Comparison of ENCODE assay signal across 18 cellular contexts in the genomic region with DNA sequence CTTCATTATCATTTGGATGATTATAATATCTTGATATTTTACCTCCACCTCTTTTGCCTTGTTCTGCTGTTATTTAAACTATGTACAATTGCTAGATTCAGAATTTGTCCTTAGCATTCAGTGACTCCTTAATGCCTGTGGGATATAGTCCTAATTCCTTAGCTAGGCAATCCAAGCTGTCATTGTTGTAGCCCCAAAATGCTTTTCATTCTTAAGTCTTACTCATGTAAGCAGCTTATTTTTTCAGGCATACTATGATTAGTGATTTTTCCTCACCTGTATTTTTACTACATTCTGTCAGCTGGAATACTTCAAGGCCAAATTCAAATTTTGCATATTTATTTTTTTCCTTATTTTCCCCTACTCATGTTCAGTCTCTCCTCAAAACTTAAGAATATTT. TPM values are rescaled to one million over a fixed set of nuclear protein-coding genes. Genes with fewer than 3 reads are reported as not detected.
DNase-seq lines count a peak whose midpoint lies in the region; ATAC-seq and TF ChIP-seq lines count a peak whose summit lies in the region.
"Had no signal": no experiment of that assay in that cellular context is flagged by ENCODE, and none has a peak within 500 bp of the region (broad histone marks: within the 10 kb centered on the region; RNA-seq: fewer than 3 reads in every experiment).

No MANE protein-coding gene starts in this region.

- POLR2A ChIA-PET in WTC11 (lab: Charles Lee): interaction anchor here (2.5 kb wide), 1 partner anchor 13 kb away, joined by 8 read pairs; the partner anchor contains the start of gene PKN2

- ATAC-seq in WTC11 (no peak), GM18498 (IDR thresholded peaks at IDR 0.05; ENCODE audit: unreplicated experiment) (no peak), left lobe of liver (no peak), HG03175 (IDR thresholded peaks at IDR 0.05; ENCODE audit: unreplicated experiment) (no peak)
- ATAC-seq: mucosa of descending colon; stimulated activated naive B cell treated with anti-CD40 and anti-IgM and Interleukin-4, amounts not matched to agents 10 μg/mL and 1 μg/mL and 100 μg/mL, for 72 hours had no signal

- no peak overlapping the region for H3K4me3 Mint-ChIP-seq in WTC11
- H3K4me3 Mint-ChIP-seq: CD4-positive, alpha-beta memory T cell; stimulated activated naive B cell treated with anti-CD40 and anti-IgM and Interleukin-4, amounts not matched to agents 10 μg/mL and 1 μg/mL and 100 μg/mL, for 72 hours had no signal

- DNase-seq in AG08396 (ENCODE audit: low spot score): peak; percentile 15
- peak; percentile 48 for DNase-seq in ELR (ENCODE audit: low read depth)
- no peak for DNase-seq in WTC11 (ENCODE audit: low spot score)
- peak; percentile 57 for DNase-seq in iris pigment epithelial cell (ENCODE audit: low read depth)
- DNase-seq in DMS 273 treated with DMSO at 0.1 percent for 48 hours (lab: John Stamatoyannopoulos, UW): no peak
- no peak for DNase-seq in left lobe of liver (ENCODE audit: low spot score)
- DNase-seq: activated CD4-positive, alpha-beta T cell treated with anti-CD3 and anti-CD28 coated beads, Interleukin-2, amount 50 U/mL, for 1 hour; activated CD8-positive, alpha-beta memory T cell treated with anti-CD3 and anti-CD28 coated beads, Interleukin-2, amount 50 U/mL, for 48 hours; CD4-positive, alpha-beta memory T cell; GOT3; mucosa of descending colon; NCI-H1417; NCI-H526 treated with DMSO at 0.1 percent for 48 hours; retina; SHP77; stimulated activated naive B cell treated with anti-CD40 and anti-IgM and Interleukin-4, amounts not matched to agents 10 μg/mL and 1 μg/mL and 100 μg/mL, for 72 hours had no signal

- H3K27me3 Mint-ChIP-seq in WTC11 (ENCODE audit: low read depth): no peaks in the 10 kb centered on the region
- H3K27me3 Mint-ChIP-seq: CD4-positive, alpha-beta memory T cell; stimulated activated naive B cell treated with anti-CD40 and anti-IgM and Interleukin-4, amounts not matched to agents 10 μg/mL and 1 μg/mL and 100 μg/mL, for 72 hours had no signal

- CTCF ChIA-PET in WTC11 (lab: Charles Lee): no interaction called here

- H3K9me3 Mint-ChIP-seq in WTC11: peaks cover 5% of the 10 kb centered on the region; the same call in 1 of the 2 replicates
- H3K9me3 Mint-ChIP-seq: CD4-positive, alpha-beta memory T cell; stimulated activated naive B cell treated with anti-CD40 and anti-IgM and Interleukin-4, amounts not matched to agents 10 μg/mL and 1 μg/mL and 100 μg/mL, for 72 hours had no signal

- TF ChIP-seq CTCF in WTC11 (IDR thresholded peaks at IDR 0.05): no peak

- H3K4me1 Mint-ChIP-seq in WTC11: peaks cover 26% of the 10 kb centered on the region

- no peaks in the 10 kb centered on the region; the same call in 1 of the 2 replicates for H3K36me3 Mint-ChIP-seq in WTC11

- peak overlapping the region; percentile 28; the same call in 1 of the 2 replicates for H3K27ac Mint-ChIP-seq in WTC11

TF ChIP-seq in WTC11, 78 proteins besides CTCF, POLR2A, EP300 and RAD21:
- TF ChIP-seq, protein P1, sequence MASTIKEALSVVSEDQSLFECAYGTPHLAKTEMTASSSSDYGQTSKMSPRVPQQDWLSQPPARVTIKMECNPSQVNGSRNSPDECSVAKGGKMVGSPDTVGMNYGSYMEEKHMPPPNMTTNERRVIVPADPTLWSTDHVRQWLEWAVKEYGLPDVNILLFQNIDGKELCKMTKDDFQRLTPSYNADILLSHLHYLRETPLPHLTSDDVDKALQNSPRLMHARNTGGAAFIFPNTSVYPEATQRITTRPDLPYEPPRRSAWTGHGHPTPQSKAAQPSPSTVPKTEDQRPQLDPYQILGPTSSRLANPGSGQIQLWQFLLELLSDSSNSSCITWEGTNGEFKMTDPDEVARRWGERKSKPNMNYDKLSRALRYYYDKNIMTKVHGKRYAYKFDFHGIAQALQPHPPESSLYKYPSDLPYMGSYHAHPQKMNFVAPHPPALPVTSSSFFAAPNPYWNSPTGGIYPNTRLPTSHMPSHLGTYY (CRISPR knock-in tag; IDR thresholded peaks at IDR 0.05): no peak
- TF ChIP-seq JAZF1 (CRISPR knock-in tag; IDR thresholded peaks at IDR 0.05): no peak
- no peak for TF ChIP-seq TEAD4 (CRISPR knock-in tag; IDR thresholded peaks at IDR 0.05)
- TF ChIP-seq ZNF232 (CRISPR knock-in tag; IDR thresholded peaks at IDR 0.05): no peak
- TF ChIP-seq NFYB (CRISPR knock-in tag; conservative IDR thresholded peaks at IDR 0.05; ENCODE audit: low read depth): no peak
- no peak for TF ChIP-seq SOX15 (CRISPR knock-in tag; IDR thresholded peaks at IDR 0.05)
- no peak for TF ChIP-seq ZNF416 (CRISPR knock-in tag; IDR thresholded peaks at IDR 0.05)
- TF ChIP-seq MYBL2 (CRISPR knock-in tag; IDR thresholded peaks at IDR 0.05): no peak
- TF ChIP-seq SMAD3 (CRISPR knock-in tag; IDR thresholded peaks at IDR 0.05; ENCODE audit: borderline replicate concordance): no peak
- TF ChIP-seq SP1 (CRISPR knock-in tag; conservative IDR thresholded peaks at IDR 0.05): no peak
- no peak for TF ChIP-seq FOXJ3 (CRISPR knock-in tag; IDR thresholded peaks at IDR 0.05; ENCODE audit: borderline replicate concordance)
- TF ChIP-seq NFATC4 (CRISPR knock-in tag; IDR thresholded peaks at IDR 0.05): no peak
- TF ChIP-seq GABPB1 (CRISPR knock-in tag; IDR thresholded peaks at IDR 0.05): no peak
- TF ChIP-seq OVOL2 (CRISPR knock-in tag; IDR thresholded peaks at IDR 0.05; ENCODE audit: borderline replicate concordance): no peak
- TF ChIP-seq, protein P2, sequence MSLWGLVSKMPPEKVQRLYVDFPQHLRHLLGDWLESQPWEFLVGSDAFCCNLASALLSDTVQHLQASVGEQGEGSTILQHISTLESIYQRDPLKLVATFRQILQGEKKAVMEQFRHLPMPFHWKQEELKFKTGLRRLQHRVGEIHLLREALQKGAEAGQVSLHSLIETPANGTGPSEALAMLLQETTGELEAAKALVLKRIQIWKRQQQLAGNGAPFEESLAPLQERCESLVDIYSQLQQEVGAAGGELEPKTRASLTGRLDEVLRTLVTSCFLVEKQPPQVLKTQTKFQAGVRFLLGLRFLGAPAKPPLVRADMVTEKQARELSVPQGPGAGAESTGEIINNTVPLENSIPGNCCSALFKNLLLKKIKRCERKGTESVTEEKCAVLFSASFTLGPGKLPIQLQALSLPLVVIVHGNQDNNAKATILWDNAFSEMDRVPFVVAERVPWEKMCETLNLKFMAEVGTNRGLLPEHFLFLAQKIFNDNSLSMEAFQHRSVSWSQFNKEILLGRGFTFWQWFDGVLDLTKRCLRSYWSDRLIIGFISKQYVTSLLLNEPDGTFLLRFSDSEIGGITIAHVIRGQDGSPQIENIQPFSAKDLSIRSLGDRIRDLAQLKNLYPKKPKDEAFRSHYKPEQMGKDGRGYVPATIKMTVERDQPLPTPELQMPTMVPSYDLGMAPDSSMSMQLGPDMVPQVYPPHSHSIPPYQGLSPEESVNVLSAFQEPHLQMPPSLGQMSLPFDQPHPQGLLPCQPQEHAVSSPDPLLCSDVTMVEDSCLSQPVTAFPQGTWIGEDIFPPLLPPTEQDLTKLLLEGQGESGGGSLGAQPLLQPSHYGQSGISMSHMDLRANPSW (CRISPR knock-in tag; conservative IDR thresholded peaks at IDR 0.05; ENCODE audit: low read depth): no peak

RNA-seq across cellular contexts. Expression of gene PKN2, which starts 13.4 kb away (rescaled TPM):
- 30.8 to 32.6 TPM (median 32.2 TPM) in 3 replicates for total RNA-seq in WTC11 (2021)
- total RNA-seq in left lobe of liver: 12.1 TPM

Comparison
In these comparisons a context has a peak if more than half of its experiments do, and no peak if none do; other contexts are left out.
1. DNase-seq: peak in AG08396 (single experiment), ELR (single experiment) and iris pigment epithelial cell (single experiment); none in WTC11 (single experiment), DMS 273 treated with DMSO at 0.1 percent for 48 hours (single experiment) and left lobe of liver (single experiment).